ENCODE assay signal across 1 cellular context in the genomic region with DNA sequence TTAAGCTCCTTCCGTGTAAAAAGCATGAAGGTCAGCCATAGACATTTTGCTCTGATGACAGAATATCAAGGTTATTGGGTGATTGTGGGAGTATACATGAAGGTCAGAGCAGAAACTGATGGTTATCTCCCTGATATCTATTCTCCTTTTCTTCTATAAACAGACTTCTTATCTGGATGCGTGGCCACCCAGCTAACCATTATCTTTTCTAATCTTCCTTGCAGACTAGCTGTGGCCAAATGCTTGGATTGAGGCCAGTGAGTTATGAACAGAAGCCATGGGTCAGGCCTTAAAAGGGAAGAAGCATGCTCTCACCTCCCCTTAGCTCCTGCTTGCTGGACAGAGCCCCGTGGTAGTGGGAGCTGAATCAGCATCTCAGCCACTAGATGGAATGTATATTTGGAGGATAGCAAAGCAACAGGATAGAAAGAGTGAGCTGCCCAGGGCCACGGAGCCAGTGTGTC.
TF ChIP-seq lines count a peak whose summit lies in the region.

No MANE protein-coding gene starts in this region.

TF ChIP-seq in K562, 482 proteins besides CTCF, POLR2A, EP300 and RAD21 (continued from another document and continues in another):
- TF ChIP-seq, protein P1, sequence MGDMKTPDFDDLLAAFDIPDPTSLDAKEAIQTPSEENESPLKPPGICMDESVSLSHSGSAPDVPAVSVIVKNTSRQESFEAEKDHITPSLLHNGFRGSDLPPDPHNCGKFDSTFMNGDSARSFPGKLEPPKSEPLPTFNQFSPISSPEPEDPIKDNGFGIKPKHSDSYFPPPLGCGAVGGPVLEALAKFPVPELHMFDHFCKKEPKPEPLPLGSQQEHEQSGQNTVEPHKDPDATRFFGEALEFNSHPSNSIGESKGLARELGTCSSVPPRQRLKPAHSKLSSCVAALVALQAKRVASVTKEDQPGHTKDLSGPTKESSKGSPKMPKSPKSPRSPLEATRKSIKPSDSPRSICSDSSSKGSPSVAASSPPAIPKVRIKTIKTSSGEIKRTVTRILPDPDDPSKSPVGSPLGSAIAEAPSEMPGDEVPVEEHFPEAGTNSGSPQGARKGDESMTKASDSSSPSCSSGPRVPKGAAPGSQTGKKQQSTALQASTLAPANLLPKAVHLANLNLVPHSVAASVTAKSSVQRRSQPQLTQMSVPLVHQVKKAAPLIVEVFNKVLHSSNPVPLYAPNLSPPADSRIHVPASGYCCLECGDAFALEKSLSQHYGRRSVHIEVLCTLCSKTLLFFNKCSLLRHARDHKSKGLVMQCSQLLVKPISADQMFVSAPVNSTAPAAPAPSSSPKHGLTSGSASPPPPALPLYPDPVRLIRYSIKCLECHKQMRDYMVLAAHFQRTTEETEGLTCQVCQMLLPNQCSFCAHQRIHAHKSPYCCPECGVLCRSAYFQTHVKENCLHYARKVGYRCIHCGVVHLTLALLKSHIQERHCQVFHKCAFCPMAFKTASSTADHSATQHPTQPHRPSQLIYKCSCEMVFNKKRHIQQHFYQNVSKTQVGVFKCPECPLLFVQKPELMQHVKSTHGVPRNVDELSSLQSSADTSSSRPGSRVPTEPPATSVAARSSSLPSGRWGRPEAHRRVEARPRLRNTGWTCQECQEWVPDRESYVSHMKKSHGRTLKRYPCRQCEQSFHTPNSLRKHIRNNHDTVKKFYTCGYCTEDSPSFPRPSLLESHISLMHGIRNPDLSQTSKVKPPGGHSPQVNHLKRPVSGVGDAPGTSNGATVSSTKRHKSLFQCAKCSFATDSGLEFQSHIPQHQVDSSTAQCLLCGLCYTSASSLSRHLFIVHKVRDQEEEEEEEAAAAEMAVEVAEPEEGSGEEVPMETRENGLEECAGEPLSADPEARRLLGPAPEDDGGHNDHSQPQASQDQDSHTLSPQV (IDR thresholded peaks at IDR 0.05) = no peak
- no peak for TF ChIP-seq SREBF1 (IDR thresholded peaks at IDR 0.05; ENCODE audit: borderline replicate concordance, low read depth, low read length)
- TF ChIP-seq BRF1 (IDR thresholded peaks at IDR 0.05; ENCODE audit: borderline replicate concordance, extremely low read depth, insufficient read length) = no peak
- no peak for TF ChIP-seq HDAC8 (tag; IDR thresholded peaks at IDR 0.05)
- no peak for TF ChIP-seq LCOR (CRISPR knock-in tag; IDR thresholded peaks at IDR 0.05)
- no peak for TF ChIP-seq MCM2 (IDR thresholded peaks at IDR 0.05; ENCODE audit: low read depth)
- no peak for TF ChIP-seq CREM (IDR thresholded peaks at IDR 0.05; ENCODE audit: low read depth)
- TF ChIP-seq BCL6 (CRISPR knock-in tag; IDR thresholded peaks at IDR 0.05) = no peak
- TF ChIP-seq ERF (CRISPR knock-in tag; IDR thresholded peaks at IDR 0.05) = no peak
- peak; percentile 56; the same call in 1 of the 2 replicates for TF ChIP-seq PML (IDR thresholded peaks at IDR 0.05; ENCODE audit: low read length)
- TF ChIP-seq, protein P2, sequence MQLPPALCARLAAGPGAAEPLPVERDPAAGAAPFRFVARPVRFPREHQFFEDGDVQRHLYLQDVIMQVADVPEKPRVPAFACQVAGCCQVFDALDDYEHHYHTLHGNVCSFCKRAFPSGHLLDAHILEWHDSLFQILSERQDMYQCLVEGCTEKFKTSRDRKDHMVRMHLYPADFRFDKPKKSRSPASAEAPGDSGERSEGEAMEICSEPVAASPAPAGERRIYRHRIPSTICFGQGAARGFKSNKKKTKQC (CRISPR knock-in tag; IDR thresholded peaks at IDR 0.05) = no peak
- peak; percentile 83; the same call in 1 of the 2 replicates for TF ChIP-seq SMAD3 (CRISPR knock-in tag; conservative IDR thresholded peaks at IDR 0.05)
- no peak for TF ChIP-seq NR3C1 (CRISPR knock-in tag; IDR thresholded peaks at IDR 0.05)
- TF ChIP-seq MEF2D (tag; conservative IDR thresholded peaks at IDR 0.05; ENCODE audit: low read depth) = peak; percentile 91
- TF ChIP-seq HNRNPK (IDR thresholded peaks at IDR 0.05; ENCODE audit: low read depth, low read length, poor library complexity, severe bottlenecking) = no peak
- no peak for TF ChIP-seq STAG1 (CRISPR knock-in tag; IDR thresholded peaks at IDR 0.05; ENCODE audit: borderline replicate concordance)
- peak; percentile 77 for TF ChIP-seq ZNF316 (IDR thresholded peaks at IDR 0.05)
- no peak for TF ChIP-seq ZNF785 (CRISPR knock-in tag; IDR thresholded peaks at IDR 0.05)
- peak; percentile 77; the same call in 1 of the 2 replicates for TF ChIP-seq SMARCA4 (IDR thresholded peaks at IDR 0.05)
- no peak for TF ChIP-seq ZNF780A (CRISPR knock-in tag; IDR thresholded peaks at IDR 0.05)
- no peak for TF ChIP-seq ZNF717 (CRISPR knock-in tag; IDR thresholded peaks at IDR 0.05)
- peak; percentile 61 for TF ChIP-seq MTA2 (IDR thresholded peaks at IDR 0.05; ENCODE audit: low read depth)
- TF ChIP-seq RBM17 (IDR thresholded peaks at IDR 0.05; ENCODE audit: borderline replicate concordance, low read depth, low read length) = no peak
- TF ChIP-seq SRSF7 (optimal IDR thresholded peaks at IDR 0.05; ENCODE audit: low read depth, low read length) = no peak
- TF ChIP-seq FIP1L1 (IDR thresholded peaks at IDR 0.05; ENCODE audit: low read depth, low read length, poor library complexity, severe bottlenecking) = no peak
- no peak for TF ChIP-seq KLF1 (tag; IDR thresholded peaks at IDR 0.05)
- TF ChIP-seq, protein P3, sequence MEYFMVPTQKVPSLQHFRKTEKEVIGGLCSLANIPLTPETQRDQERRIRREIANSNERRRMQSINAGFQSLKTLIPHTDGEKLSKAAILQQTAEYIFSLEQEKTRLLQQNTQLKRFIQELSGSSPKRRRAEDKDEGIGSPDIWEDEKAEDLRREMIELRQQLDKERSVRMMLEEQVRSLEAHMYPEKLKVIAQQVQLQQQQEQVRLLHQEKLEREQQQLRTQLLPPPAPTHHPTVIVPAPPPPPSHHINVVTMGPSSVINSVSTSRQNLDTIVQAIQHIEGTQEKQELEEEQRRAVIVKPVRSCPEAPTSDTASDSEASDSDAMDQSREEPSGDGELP (CRISPR knock-in tag; IDR thresholded peaks at IDR 0.05; ENCODE audit: borderline replicate concordance) = peak; percentile 29; the same call in 1 of the 2 replicates
- no peak for TF ChIP-seq ILK (tag; IDR thresholded peaks at IDR 0.05; ENCODE audit: borderline replicate concordance, low read depth)
- no peak for TF ChIP-seq CBX1 (IDR thresholded peaks at IDR 0.05; ENCODE audit: low read depth)
- TF ChIP-seq ZNF583 (CRISPR knock-in tag; IDR thresholded peaks at IDR 0.05) = 0 out of 2 replicates have a peak, but pooled peaks have one; percentile 25
- TF ChIP-seq YY1 (IDR thresholded peaks at IDR 0.05; ENCODE audit: borderline replicate concordance in 1 of 3, control insufficient read depth in 1 of 3, extremely low read depth in 1 of 3, insufficient read depth in 3 of 3, insufficient read length in 1 of 3, insufficient replicate concordance in 2 of 3, low read depth in 1 of 3, low read length in 2 of 3) = no peak
- TF ChIP-seq SMARCC2 (IDR thresholded peaks at IDR 0.05; ENCODE audit: low read depth) = peak; percentile 65; the same call in 1 of the 2 replicates
- no peak for TF ChIP-seq ZNF764 (CRISPR knock-in tag; IDR thresholded peaks at IDR 0.05; ENCODE audit: low read depth)
- TF ChIP-seq ZNF384 (IDR thresholded peaks at IDR 0.05; ENCODE audit: low read depth, low read length) = no peak
- TF ChIP-seq, protein P4, sequence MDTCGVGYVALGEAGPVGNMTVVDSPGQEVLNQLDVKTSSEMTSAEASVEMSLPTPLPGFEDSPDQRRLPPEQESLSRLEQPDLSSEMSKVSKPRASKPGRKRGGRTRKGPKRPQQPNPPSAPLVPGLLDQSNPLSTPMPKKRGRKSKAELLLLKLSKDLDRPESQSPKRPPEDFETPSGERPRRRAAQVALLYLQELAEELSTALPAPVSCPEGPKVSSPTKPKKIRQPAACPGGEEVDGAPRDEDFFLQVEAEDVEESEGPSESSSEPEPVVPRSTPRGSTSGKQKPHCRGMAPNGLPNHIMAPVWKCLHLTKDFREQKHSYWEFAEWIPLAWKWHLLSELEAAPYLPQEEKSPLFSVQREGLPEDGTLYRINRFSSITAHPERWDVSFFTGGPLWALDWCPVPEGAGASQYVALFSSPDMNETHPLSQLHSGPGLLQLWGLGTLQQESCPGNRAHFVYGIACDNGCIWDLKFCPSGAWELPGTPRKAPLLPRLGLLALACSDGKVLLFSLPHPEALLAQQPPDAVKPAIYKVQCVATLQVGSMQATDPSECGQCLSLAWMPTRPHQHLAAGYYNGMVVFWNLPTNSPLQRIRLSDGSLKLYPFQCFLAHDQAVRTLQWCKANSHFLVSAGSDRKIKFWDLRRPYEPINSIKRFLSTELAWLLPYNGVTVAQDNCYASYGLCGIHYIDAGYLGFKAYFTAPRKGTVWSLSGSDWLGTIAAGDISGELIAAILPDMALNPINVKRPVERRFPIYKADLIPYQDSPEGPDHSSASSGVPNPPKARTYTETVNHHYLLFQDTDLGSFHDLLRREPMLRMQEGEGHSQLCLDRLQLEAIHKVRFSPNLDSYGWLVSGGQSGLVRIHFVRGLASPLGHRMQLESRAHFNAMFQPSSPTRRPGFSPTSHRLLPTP (IDR thresholded peaks at IDR 0.05; ENCODE audit: borderline replicate concordance, extremely low read depth, insufficient read length) = no peak
- TF ChIP-seq SMAD4 (CRISPR knock-in tag; conservative IDR thresholded peaks at IDR 0.05) = peak; percentile 42
- TF ChIP-seq XRCC3 (IDR thresholded peaks at IDR 0.05) = no peak
- no peak for TF ChIP-seq ZNF133 (CRISPR knock-in tag; IDR thresholded peaks at IDR 0.05)
- TF ChIP-seq ESRRB (CRISPR knock-in tag; IDR thresholded peaks at IDR 0.05; ENCODE audit: borderline replicate concordance) = no peak
- TF ChIP-seq, protein P5, sequence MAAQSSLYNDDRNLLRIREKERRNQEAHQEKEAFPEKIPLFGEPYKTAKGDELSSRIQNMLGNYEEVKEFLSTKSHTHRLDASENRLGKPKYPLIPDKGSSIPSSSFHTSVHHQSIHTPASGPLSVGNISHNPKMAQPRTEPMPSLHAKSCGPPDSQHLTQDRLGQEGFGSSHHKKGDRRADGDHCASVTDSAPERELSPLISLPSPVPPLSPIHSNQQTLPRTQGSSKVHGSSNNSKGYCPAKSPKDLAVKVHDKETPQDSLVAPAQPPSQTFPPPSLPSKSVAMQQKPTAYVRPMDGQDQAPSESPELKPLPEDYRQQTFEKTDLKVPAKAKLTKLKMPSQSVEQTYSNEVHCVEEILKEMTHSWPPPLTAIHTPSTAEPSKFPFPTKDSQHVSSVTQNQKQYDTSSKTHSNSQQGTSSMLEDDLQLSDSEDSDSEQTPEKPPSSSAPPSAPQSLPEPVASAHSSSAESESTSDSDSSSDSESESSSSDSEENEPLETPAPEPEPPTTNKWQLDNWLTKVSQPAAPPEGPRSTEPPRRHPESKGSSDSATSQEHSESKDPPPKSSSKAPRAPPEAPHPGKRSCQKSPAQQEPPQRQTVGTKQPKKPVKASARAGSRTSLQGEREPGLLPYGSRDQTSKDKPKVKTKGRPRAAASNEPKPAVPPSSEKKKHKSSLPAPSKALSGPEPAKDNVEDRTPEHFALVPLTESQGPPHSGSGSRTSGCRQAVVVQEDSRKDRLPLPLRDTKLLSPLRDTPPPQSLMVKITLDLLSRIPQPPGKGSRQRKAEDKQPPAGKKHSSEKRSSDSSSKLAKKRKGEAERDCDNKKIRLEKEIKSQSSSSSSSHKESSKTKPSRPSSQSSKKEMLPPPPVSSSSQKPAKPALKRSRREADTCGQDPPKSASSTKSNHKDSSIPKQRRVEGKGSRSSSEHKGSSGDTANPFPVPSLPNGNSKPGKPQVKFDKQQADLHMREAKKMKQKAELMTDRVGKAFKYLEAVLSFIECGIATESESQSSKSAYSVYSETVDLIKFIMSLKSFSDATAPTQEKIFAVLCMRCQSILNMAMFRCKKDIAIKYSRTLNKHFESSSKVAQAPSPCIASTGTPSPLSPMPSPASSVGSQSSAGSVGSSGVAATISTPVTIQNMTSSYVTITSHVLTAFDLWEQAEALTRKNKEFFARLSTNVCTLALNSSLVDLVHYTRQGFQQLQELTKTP (IDR thresholded peaks at IDR 0.05; ENCODE audit: low read depth in 1 of 2, partially characterized antibody in 2 of 2) = peak in 1 of 2 experiments; percentile 60
- TF ChIP-seq GATAD2B (IDR thresholded peaks at IDR 0.05; ENCODE audit: borderline replicate concordance) = 0 out of 2 replicates have a peak, but pooled peaks have one; percentile 17
- TF ChIP-seq, protein P6, sequence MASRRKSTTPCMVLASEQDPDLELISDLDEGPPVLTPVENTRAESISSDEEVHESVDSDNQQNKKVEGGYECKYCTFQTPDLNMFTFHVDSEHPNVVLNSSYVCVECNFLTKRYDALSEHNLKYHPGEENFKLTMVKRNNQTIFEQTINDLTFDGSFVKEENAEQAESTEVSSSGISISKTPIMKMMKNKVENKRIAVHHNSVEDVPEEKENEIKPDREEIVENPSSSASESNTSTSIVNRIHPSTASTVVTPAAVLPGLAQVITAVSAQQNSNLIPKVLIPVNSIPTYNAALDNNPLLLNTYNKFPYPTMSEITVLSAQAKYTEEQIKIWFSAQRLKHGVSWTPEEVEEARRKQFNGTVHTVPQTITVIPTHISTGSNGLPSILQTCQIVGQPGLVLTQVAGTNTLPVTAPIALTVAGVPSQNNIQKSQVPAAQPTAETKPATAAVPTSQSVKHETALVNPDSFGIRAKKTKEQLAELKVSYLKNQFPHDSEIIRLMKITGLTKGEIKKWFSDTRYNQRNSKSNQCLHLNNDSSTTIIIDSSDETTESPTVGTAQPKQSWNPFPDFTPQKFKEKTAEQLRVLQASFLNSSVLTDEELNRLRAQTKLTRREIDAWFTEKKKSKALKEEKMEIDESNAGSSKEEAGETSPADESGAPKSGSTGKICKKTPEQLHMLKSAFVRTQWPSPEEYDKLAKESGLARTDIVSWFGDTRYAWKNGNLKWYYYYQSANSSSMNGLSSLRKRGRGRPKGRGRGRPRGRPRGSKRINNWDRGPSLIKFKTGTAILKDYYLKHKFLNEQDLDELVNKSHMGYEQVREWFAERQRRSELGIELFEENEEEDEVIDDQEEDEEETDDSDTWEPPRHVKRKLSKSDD (conservative IDR thresholded peaks at IDR 0.05; ENCODE audit: low read length) = no peak
- no peak for TF ChIP-seq EWSR1 (IDR thresholded peaks at IDR 0.05; ENCODE audit: borderline replicate concordance, low read depth, partially characterized antibody)
